1 cellular context compared by ENCODE assay signal in the genomic region with DNA sequence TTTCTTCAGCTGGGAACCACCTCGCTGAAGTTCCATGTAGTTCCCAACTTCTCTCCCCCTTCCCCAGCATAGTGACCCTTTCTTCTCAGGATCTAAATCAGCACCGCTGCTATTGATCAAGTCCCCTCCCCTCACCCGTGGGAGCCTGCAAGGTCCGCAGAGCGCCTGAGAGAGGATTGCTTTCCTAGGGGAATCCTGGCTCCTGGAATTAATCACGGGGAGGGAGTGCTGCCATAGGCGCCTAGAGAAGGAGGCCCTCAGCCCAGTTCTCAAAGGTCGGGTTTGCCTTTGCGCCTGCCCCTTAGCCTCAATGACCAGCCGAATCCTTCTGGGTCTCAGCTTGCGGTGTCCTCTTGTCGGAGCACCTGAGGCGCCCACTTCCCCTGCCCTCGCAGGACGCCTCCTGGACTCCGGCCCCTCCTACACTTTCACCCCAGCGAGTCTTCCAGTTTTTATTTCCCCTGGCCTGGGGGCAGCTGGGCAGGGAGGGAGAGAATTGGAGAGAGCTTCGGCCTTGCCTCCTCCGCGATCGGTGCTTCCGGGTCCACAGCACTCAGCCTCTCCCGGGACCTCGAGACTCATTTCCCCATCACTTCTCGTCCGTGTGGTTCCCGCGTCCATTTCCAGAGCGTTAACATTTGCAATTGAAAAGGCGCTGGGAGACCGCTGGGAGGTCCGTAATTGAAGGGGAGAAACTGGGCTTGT.
TF ChIP-seq lines count a peak whose summit lies in the region.

No MANE protein-coding gene starts in this region.

TF ChIP-seq in WTC11, 78 proteins besides CTCF, POLR2A, EP300 and RAD21 (continued from another document):
- TF ChIP-seq USF2 (CRISPR knock-in tag; IDR thresholded peaks at IDR 0.05) (no peak), ERG (CRISPR knock-in tag; IDR thresholded peaks at IDR 0.05) (no peak), SP1 (CRISPR knock-in tag; conservative IDR thresholded peaks at IDR 0.05) (no peak), CREM (CRISPR knock-in tag; IDR thresholded peaks at IDR 0.05) (no peak)
- TF ChIP-seq, protein P1, sequence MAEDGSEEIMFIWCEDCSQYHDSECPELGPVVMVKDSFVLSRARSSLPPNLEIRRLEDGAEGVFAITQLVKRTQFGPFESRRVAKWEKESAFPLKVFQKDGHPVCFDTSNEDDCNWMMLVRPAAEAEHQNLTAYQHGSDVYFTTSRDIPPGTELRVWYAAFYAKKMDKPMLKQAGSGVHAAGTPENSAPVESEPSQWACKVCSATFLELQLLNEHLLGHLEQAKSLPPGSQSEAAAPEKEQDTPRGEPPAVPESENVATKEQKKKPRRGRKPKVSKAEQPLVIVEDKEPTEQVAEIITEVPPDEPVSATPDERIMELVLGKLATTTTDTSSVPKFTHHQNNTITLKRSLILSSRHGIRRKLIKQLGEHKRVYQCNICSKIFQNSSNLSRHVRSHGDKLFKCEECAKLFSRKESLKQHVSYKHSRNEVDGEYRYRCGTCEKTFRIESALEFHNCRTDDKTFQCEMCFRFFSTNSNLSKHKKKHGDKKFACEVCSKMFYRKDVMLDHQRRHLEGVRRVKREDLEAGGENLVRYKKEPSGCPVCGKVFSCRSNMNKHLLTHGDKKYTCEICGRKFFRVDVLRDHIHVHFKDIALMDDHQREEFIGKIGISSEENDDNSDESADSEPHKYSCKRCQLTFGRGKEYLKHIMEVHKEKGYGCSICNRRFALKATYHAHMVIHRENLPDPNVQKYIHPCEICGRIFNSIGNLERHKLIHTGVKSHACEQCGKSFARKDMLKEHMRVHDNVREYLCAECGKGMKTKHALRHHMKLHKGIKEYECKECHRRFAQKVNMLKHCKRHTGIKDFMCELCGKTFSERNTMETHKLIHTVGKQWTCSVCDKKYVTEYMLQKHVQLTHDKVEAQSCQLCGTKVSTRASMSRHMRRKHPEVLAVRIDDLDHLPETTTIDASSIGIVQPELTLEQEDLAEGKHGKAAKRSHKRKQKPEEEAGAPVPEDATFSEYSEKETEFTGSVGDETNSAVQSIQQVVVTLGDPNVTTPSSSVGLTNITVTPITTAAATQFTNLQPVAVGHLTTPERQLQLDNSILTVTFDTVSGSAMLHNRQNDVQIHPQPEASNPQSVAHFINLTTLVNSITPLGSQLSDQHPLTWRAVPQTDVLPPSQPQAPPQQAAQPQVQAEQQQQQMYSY (CRISPR knock-in tag; IDR thresholded peaks at IDR 0.05), result no peak
- TF ChIP-seq, protein P2, sequence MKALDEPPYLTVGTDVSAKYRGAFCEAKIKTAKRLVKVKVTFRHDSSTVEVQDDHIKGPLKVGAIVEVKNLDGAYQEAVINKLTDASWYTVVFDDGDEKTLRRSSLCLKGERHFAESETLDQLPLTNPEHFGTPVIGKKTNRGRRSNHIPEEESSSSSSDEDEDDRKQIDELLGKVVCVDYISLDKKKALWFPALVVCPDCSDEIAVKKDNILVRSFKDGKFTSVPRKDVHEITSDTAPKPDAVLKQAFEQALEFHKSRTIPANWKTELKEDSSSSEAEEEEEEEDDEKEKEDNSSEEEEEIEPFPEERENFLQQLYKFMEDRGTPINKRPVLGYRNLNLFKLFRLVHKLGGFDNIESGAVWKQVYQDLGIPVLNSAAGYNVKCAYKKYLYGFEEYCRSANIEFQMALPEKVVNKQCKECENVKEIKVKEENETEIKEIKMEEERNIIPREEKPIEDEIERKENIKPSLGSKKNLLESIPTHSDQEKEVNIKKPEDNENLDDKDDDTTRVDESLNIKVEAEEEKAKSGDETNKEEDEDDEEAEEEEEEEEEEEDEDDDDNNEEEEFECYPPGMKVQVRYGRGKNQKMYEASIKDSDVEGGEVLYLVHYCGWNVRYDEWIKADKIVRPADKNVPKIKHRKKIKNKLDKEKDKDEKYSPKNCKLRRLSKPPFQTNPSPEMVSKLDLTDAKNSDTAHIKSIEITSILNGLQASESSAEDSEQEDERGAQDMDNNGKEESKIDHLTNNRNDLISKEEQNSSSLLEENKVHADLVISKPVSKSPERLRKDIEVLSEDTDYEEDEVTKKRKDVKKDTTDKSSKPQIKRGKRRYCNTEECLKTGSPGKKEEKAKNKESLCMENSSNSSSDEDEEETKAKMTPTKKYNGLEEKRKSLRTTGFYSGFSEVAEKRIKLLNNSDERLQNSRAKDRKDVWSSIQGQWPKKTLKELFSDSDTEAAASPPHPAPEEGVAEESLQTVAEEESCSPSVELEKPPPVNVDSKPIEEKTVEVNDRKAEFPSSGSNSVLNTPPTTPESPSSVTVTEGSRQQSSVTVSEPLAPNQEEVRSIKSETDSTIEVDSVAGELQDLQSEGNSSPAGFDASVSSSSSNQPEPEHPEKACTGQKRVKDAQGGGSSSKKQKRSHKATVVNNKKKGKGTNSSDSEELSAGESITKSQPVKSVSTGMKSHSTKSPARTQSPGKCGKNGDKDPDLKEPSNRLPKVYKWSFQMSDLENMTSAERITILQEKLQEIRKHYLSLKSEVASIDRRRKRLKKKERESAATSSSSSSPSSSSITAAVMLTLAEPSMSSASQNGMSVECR (CRISPR knock-in tag; IDR thresholded peaks at IDR 0.05; ENCODE audit: borderline replicate concordance), result no peak
